Comparison of ENCODE assay signal across 14 cellular contexts in genomic region chr11:4551346-4551979, GRCh38. TPM values are rescaled to one million over a fixed set of nuclear protein-coding genes. Genes with fewer than 3 reads are reported as not detected.
DNase-seq lines count a peak whose midpoint lies in the region; ATAC-seq and TF ChIP-seq lines count a peak whose summit lies in the region.
"Had no signal": no experiment of that assay in that cellular context is flagged by ENCODE, and none has a peak within 500 bp of the region (broad histone marks: within the 10 kb centered on the region; RNA-seq: fewer than 3 reads in every experiment).

No MANE protein-coding gene starts in this region.

- no peaks in the 10 kb centered on the region for H3K36me3 ChIP-seq in ascending aorta
- H3K36me3 ChIP-seq: tibial artery had no signal

- TF ChIP-seq CTCF in glutamatergic neuron (IDR thresholded peaks at IDR 0.05; ENCODE audit: partially characterized antibody, unreplicated experiment) (peak; percentile 30), ascending aorta (IDR thresholded peaks at IDR 0.05) (no peak)

- DNase-seq in AML-193 (lab: John Stamatoyannopoulos, UW) (peak; percentile 31 to 33), RPMI7951 (ENCODE audit: low read depth) (peak; percentile 5), glutamatergic neuron (no peak), NCI-H2227 (lab: John Stamatoyannopoulos, UW; ENCODE audit: unreplicated experiment) (no peak), ascending aorta (ENCODE audit: low spot score in 2 of 2) (no peak), GM19240 (ENCODE audit: insufficient read length, low spot score) (no peak), NCI-H1105 (lab: John Stamatoyannopoulos, UW) (no peak)
- DNase-seq: DMS79 treated with DMSO at 0.1 percent for 48 hours; stimulated activated CD4-positive, alpha-beta T cell treated with anti-CD3 and anti-CD28 coated beads, Interleukin-2, amount 100 ng/mL, for 24 hours; tibial artery had no signal

- H3K4me1 Mint-ChIP-seq in glutamatergic neuron (ENCODE audit: low read depth, unreplicated experiment): peaks cover 2% of the 10 kb centered on the region

- no peaks in the 10 kb centered on the region for H3K4me1 ChIP-seq in ascending aorta
- H3K4me1 ChIP-seq: tibial artery had no signal

- no peak overlapping the region for H3K4me3 Mint-ChIP-seq in glutamatergic neuron (ENCODE audit: unreplicated experiment)

- intact Hi-C loops in ascending aorta (cut with DNase I): no loop called here

- no peaks in the 10 kb centered on the region for H3K36me3 Mint-ChIP-seq in glutamatergic neuron (ENCODE audit: unreplicated experiment)

- no peak overlapping the region for H3K27ac ChIP-seq in ascending aorta
- H3K27ac ChIP-seq: tibial artery had no signal

- no peak overlapping the region for H3K27ac Mint-ChIP-seq in glutamatergic neuron (ENCODE audit: unreplicated experiment)

- ATAC-seq in GM18868 (IDR thresholded peaks at IDR 0.05; ENCODE audit: unreplicated experiment): peak; percentile 41

- no peak overlapping the region for H3K4me3 ChIP-seq in ascending aorta
- H3K4me3 ChIP-seq: tibial artery had no signal

- H3K9me3 ChIP-seq in ascending aorta: no peaks in the 10 kb centered on the region

- no peaks in the 10 kb centered on the region for H3K9me3 Mint-ChIP-seq in glutamatergic neuron (ENCODE audit: unreplicated experiment)

- no peaks in the 10 kb centered on the region for H3K27me3 ChIP-seq in ascending aorta

- peaks cover 4% of the 10 kb centered on the region for H3K27me3 Mint-ChIP-seq in glutamatergic neuron (ENCODE audit: unreplicated experiment)

RNA-seq across cellular contexts. Expression of gene OR52M1, which starts 6.5 kb away (rescaled TPM):
- total RNA-seq in RPMI7951 (2014; rRNA removed; shearing (Covaris generic)): not detected in 2 replicates
- total RNA-seq in glutamatergic neuron (ENCODE audit: unreplicated experiment): not detected
- total RNA-seq in ascending aorta: not detected
- total RNA-seq: frontal cortex, myocyte, NCI-H460 had no signal

RNA-seq across cellular contexts. Expression of gene OR52I2, which starts 30.1 kb away (rescaled TPM):
- not detected in 2 replicates for total RNA-seq in RPMI7951 (2014; rRNA removed; shearing (Covaris generic))
- 0.49 TPM for total RNA-seq in glutamatergic neuron (ENCODE audit: unreplicated experiment)
- not detected for total RNA-seq in ascending aorta
- total RNA-seq: frontal cortex, myocyte, NCI-H460 had no signal

RNA-seq across cellular contexts. Expression of gene OR52I1, which starts 42.4 kb away (rescaled TPM):
- total RNA-seq in RPMI7951 (2014; rRNA removed; shearing (Covaris generic)): not detected in 2 replicates
- total RNA-seq in glutamatergic neuron (ENCODE audit: unreplicated experiment) (0.27 TPM), ascending aorta (not detected)
- total RNA-seq: frontal cortex, myocyte, NCI-H460 had no signal

RNA-seq across cellular contexts. Expression of gene TRIM68, which starts 56.6 kb away (rescaled TPM):
- 4.9 and 5.4 TPM in 2 replicates for total RNA-seq in RPMI7951 (2014; rRNA removed; shearing (Covaris generic))
- 3.9 TPM for total RNA-seq in glutamatergic neuron (ENCODE audit: unreplicated experiment)
- total RNA-seq in ascending aorta: 18.6 TPM

Comparison
In these comparisons a context has a peak if more than half of its experiments do, and no peak if none do; other contexts are left out.
1. DNase-seq: peak in AML-193 (2 of 2) and RPMI7951 (single experiment); none in glutamatergic neuron (single experiment), NCI-H2227 (single experiment), ascending aorta (0 of 2), GM19240 (single experiment) and NCI-H1105 (single experiment).